ENCODE assay signal across 1 cellular context in the genomic region with DNA sequence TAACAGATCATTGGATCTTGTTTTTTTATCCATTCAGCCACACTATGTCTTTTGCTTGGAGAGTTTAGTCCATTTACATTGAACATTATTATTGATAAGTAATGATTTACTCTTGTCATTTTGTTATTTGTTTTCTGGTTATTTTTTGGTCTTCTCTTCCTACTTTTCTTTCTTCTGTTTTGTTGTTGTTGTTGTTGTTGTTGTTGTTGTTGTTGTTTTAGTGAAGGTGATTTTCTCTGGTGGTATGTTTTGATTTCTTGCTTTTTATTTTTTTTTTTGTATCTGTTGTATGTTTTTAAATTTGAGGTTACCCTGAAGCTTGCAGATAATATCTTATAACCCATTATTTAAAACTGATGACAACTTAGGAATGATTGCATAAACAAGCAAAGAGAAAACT.
TF ChIP-seq lines count a peak whose summit lies in the region.

No MANE protein-coding gene starts in this region.

TF ChIP-seq in K562, 482 proteins besides CTCF, POLR2A, EP300 and RAD21:
- TF ChIP-seq, protein P1, sequence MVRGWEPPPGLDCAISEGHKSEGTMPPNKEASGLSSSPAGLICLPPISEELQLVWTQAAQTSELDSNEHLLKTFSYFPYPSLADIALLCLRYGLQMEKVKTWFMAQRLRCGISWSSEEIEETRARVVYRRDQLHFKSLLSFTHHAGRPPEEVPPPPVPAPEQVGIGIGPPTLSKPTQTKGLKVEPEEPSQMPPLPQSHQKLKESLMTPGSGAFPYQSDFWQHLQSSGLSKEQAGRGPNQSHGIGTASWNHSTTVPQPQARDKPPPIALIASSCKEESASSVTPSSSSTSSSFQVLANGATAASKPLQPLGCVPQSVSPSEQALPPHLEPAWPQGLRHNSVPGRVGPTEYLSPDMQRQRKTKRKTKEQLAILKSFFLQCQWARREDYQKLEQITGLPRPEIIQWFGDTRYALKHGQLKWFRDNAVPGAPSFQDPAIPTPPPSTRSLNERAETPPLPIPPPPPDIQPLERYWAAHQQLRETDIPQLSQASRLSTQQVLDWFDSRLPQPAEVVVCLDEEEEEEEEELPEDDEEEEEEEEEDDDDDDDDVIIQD (CRISPR knock-in tag; IDR thresholded peaks at IDR 0.05), result no peak
- TF ChIP-seq, protein P2, sequence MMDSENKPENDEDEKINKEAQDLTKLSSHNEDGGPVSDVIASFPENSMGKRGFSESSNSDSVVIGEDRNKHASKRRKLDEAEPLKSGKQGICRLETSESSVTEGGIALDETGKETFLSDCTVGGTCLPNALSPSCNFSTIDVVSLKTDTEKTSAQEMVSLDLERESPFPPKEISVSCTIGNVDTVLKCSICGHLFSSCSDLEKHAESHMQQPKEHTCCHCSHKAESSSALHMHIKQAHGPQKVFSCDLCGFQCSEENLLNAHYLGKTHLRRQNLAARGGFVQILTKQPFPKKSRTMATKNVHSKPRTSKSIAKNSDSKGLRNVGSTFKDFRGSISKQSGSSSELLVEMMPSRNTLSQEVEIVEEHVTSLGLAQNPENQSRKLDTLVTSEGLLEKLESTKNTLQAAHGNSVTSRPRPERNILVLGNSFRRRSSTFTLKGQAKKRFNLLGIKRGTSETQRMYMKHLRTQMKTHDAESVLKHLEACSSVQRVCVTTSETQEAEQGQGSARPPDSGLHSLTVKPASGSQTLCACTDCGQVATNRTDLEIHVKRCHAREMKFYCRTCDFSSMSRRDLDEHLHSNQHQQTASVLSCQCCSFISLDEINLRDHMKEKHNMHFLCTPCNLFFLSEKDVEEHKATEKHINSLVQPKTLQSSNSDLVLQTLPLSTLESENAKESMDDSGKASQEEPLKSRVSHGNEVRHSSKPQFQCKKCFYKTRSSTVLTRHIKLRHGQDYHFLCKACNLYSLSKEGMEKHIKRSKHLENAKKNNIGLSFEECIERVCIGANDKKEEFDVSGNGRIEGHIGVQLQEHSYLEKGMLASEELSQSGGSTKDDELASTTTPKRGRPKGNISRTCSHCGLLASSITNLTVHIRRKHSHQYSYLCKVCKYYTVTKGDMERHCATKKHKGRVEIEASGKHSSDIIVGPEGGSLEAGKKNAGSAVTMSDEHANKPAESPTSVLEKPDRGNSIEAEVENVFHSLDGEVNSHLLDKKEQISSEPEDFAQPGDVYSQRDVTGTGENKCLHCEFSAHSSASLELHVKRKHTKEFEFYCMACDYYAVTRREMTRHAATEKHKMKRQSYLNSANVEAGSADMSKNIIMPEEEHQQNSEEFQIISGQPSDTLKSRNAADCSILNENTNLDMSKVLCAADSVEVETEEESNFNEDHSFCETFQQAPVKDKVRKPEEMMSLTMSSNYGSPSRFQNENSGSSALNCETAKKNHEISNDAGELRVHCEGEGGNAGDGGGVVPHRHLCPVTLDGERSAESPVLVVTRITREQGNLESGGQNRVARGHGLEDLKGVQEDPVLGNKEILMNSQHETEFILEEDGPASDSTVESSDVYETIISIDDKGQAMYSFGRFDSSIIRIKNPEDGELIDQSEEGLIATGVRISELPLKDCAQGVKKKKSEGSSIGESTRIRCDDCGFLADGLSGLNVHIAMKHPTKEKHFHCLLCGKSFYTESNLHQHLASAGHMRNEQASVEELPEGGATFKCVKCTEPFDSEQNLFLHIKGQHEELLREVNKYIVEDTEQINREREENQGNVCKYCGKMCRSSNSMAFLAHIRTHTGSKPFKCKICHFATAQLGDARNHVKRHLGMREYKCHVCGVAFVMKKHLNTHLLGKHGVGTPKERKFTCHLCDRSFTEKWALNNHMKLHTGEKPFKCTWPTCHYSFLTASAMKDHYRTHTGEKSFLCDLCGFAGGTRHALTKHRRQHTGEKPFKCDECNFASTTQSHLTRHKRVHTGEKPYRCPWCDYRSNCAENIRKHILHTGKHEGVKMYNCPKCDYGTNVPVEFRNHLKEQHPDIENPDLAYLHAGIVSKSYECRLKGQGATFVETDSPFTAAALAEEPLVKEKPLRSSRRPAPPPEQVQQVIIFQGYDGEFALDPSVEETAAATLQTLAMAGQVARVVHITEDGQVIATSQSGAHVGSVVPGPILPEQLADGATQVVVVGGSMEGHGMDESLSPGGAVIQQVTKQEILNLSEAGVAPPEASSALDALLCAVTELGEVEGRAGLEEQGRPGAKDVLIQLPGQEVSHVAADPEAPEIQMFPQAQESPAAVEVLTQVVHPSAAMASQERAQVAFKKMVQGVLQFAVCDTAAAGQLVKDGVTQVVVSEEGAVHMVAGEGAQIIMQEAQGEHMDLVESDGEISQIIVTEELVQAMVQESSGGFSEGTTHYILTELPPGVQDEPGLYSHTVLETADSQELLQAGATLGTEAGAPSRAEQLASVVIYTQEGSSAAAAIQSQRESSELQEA (IDR thresholded peaks at IDR 0.05; ENCODE audit: low read depth), result 0 out of 2 replicates have a peak, but pooled peaks have one; percentile 39
- TF ChIP-seq HLTF (IDR thresholded peaks at IDR 0.05), result 0 out of 2 replicates have a peak, but pooled peaks have one; percentile 24
TF ChIP-seq in K562: peak in this region for 2.
